Comparison of ENCODE assay signal across 15 cellular contexts in genomic region chr15:85302271-85302670, GRCh38.
DNase-seq lines count a peak whose midpoint lies in the region; ATAC-seq and TF ChIP-seq lines count a peak whose summit lies in the region.
"Had no signal": no experiment of that assay in that cellular context is flagged by ENCODE, and none has a peak within 500 bp of the region (broad histone marks: within the 10 kb centered on the region; RNA-seq: fewer than 3 reads in every experiment).

No MANE protein-coding gene starts in this region.

- H3K4me3 ChIP-seq in HEK293 (ENCODE audit: low read depth, low read length) (no peak overlapping the region), breast epithelium (no peak overlapping the region), spleen (no peak overlapping the region)
- H3K4me3 ChIP-seq: GM23248 had no signal

- no peak for DNase-seq in stimulated activated naive CD8-positive, alpha-beta T cell treated with anti-CD3 and anti-CD28 coated beads, Interleukin-15, Interleukin-2, amounts not matched to agents 100 U/mL and 50 U/mL, for 24 hours
- DNase-seq in stimulated activated naive CD8-positive, alpha-beta T cell treated with anti-CD3 and anti-CD28 coated beads, Interleukin-15, amount 100 ng/mL, for 72 hours = no peak
- DNase-seq in activated B cell treated with CpG ODN at 0.5 μM for 24 hours (no peak), NCI-H69 (lab: John Stamatoyannopoulos, UW) (no peak), breast epithelium (ENCODE audit: low spot score in 2 of 2) (no peak), spleen (no peak)
- no peak for DNase-seq in stimulated activated naive B cell treated with anti-CD40 and anti-IgM and Interleukin-4, amounts not matched to agents 10 μg/mL and 1 μg/mL and 100 μg/mL, for 72 hours
- DNase-seq: BE2C; CD4-positive, alpha-beta memory T cell; DMS79; GM23248; H7; IMR-90 had no signal

- no peak for TF ChIP-seq POLR2A in breast epithelium (IDR thresholded peaks at IDR 0.05)
- no peak for TF ChIP-seq POLR2A in spleen (IDR thresholded peaks at IDR 0.05)

- H3K36me3 ChIP-seq in HEK293 (ENCODE audit: control insufficient read depth in 2 of 2, insufficient read depth in 1 of 2, low read length in 2 of 2) = no peaks in the 10 kb centered on the region
- no peaks in the 10 kb centered on the region for H3K36me3 ChIP-seq in breast epithelium
- H3K36me3 ChIP-seq in spleen = no peaks in the 10 kb centered on the region
- H3K36me3 ChIP-seq: BE2C had no signal

- H3K27ac ChIP-seq in HEK293 (ENCODE audit: extremely low read depth, low read depth, low read length) (no peak overlapping the region), breast epithelium (no peak overlapping the region), spleen (no peak overlapping the region)
- H3K27ac ChIP-seq: C4-2B, GM23248 had no signal

- intact Hi-C loops in activated B cell treated with CpG ODN at 0.5 μM for 24 hours (cut with micrococcal nuclease) = no loop called here
- intact Hi-C loops in breast epithelium (cut with DNase I; ENCODE audit: low total_unique reads) = no loop called here
- intact Hi-C loops in spleen (cut with DNase I; ENCODE audit: low total_unique reads) = no loop called here

- no peaks in the 10 kb centered on the region for H3K36me3 Mint-ChIP-seq in activated B cell treated with CpG ODN at 0.5 μM for 24 hours (ENCODE audit: low read depth)
- no peaks in the 10 kb centered on the region for H3K36me3 Mint-ChIP-seq in stimulated activated naive B cell treated with anti-CD40 and anti-IgM and Interleukin-4, amounts not matched to agents 10 μg/mL and 1 μg/mL and 100 μg/mL, for 72 hours
- H3K36me3 Mint-ChIP-seq: CD4-positive, alpha-beta memory T cell had no signal

- no peak for TF ChIP-seq CTCF in HEK293 (tag by site-specific recombination; IDR thresholded peaks at IDR 0.05)
- no peak for TF ChIP-seq CTCF in activated B cell treated with CpG ODN at 0.5 μM for 24 hours (IDR thresholded peaks at IDR 0.05)
- no peak for TF ChIP-seq CTCF in breast epithelium (IDR thresholded peaks at IDR 0.05)
- no peak for TF ChIP-seq CTCF in spleen (IDR thresholded peaks at IDR 0.05 in 8 of 11, conservative IDR thresholded peaks at IDR 0.05 in 3 of 11)

- no peaks in the 10 kb centered on the region for H3K9me3 Mint-ChIP-seq in stimulated activated naive CD8-positive, alpha-beta T cell treated with anti-CD3 and anti-CD28 coated beads, Interleukin-15, amount 100 ng/mL, for 72 hours
- H3K9me3 Mint-ChIP-seq in activated B cell treated with CpG ODN at 0.5 μM for 24 hours = no peaks in the 10 kb centered on the region
- no peaks in the 10 kb centered on the region for H3K9me3 Mint-ChIP-seq in stimulated activated naive B cell treated with anti-CD40 and anti-IgM and Interleukin-4, amounts not matched to agents 10 μg/mL and 1 μg/mL and 100 μg/mL, for 72 hours
- H3K9me3 Mint-ChIP-seq: CD4-positive, alpha-beta memory T cell had no signal

- no peaks in the 10 kb centered on the region for H3K27me3 Mint-ChIP-seq in stimulated activated naive CD8-positive, alpha-beta T cell treated with anti-CD3 and anti-CD28 coated beads, Interleukin-15, amount 100 ng/mL, for 72 hours
- no peaks in the 10 kb centered on the region for H3K27me3 Mint-ChIP-seq in activated B cell treated with CpG ODN at 0.5 μM for 24 hours
- H3K27me3 Mint-ChIP-seq in stimulated activated naive B cell treated with anti-CD40 and anti-IgM and Interleukin-4, amounts not matched to agents 10 μg/mL and 1 μg/mL and 100 μg/mL, for 72 hours = no peaks in the 10 kb centered on the region
- H3K27me3 Mint-ChIP-seq: CD4-positive, alpha-beta memory T cell had no signal

- CTCF ChIA-PET in HEK293 (lab: Yijun Ruan, JAX) = interaction anchor here (0.7 to 1.1 kb wide), 4 partner anchors 11 to 203 kb away, joined by 3 to 4 read pairs (median 3); no protein-coding TSS in a partner anchor
- CTCF ChIA-PET in activated B cell treated with CpG ODN at 0.5 μM for 24 hours (lab: Charles Lee) = interaction anchor here (1.2 to 1.3 kb wide), 2 partner anchors 10 to 28 kb away, joined by 3 to 5 read pairs; no protein-coding TSS in a partner anchor

- H3K9me3 ChIP-seq in HEK293 (ENCODE audit: control insufficient read depth, insufficient read depth, low read depth, low read length) = no peaks in the 10 kb centered on the region
- H3K9me3 ChIP-seq in breast epithelium = no peaks in the 10 kb centered on the region
- no peaks in the 10 kb centered on the region for H3K9me3 ChIP-seq in spleen
- H3K9me3 ChIP-seq: BE2C had no signal

- peaks cover 26% of the 10 kb centered on the region for H3K4me1 Mint-ChIP-seq in stimulated activated naive CD8-positive, alpha-beta T cell treated with anti-CD3 and anti-CD28 coated beads, Interleukin-15, amount 100 ng/mL, for 72 hours
- H3K4me1 Mint-ChIP-seq in activated B cell treated with CpG ODN at 0.5 μM for 24 hours = peaks cover 35% of the 10 kb centered on the region
- peaks cover 27 to 51% of the 10 kb centered on the region in 2 donors for H3K4me1 Mint-ChIP-seq in stimulated activated naive B cell treated with anti-CD40 and anti-IgM and Interleukin-4, amounts not matched to agents 10 μg/mL and 1 μg/mL and 100 μg/mL, for 72 hours

- no peak overlapping the region for H3K4me3 Mint-ChIP-seq in stimulated activated naive CD8-positive, alpha-beta T cell treated with anti-CD3 and anti-CD28 coated beads, Interleukin-15, amount 100 ng/mL, for 72 hours
- no peak overlapping the region for H3K4me3 Mint-ChIP-seq in activated B cell treated with CpG ODN at 0.5 μM for 24 hours
- H3K4me3 Mint-ChIP-seq in stimulated activated naive B cell treated with anti-CD40 and anti-IgM and Interleukin-4, amounts not matched to agents 10 μg/mL and 1 μg/mL and 100 μg/mL, for 72 hours = no peak overlapping the region
- H3K4me3 Mint-ChIP-seq: CD4-positive, alpha-beta memory T cell had no signal

- WGBS in spleen, 5 donors = 67 to 84% (median 78%) methylated on average over 2 of the region's 2 CpGs

- no peaks in the 10 kb centered on the region for H3K4me1 ChIP-seq in HEK293 (ENCODE audit: control insufficient read depth, insufficient read depth, low read length)
- no peaks in the 10 kb centered on the region for H3K4me1 ChIP-seq in breast epithelium
- peaks cover 0 to under 1% (median 0%) of the 10 kb centered on the region in 6 donors for H3K4me1 ChIP-seq in spleen
- H3K4me1 ChIP-seq: BE2C had no signal

- H3K27me3 ChIP-seq in breast epithelium (no peaks in the 10 kb centered on the region), spleen (replicated peaks in 1 of 7) (no peaks in the 10 kb centered on the region)
- H3K27me3 ChIP-seq: BE2C had no signal

- POLR2A ChIA-PET in HEK293 (lab: Yijun Ruan, JAX) = no interaction called here
- POLR2A ChIA-PET in activated B cell treated with CpG ODN at 0.5 μM for 24 hours (lab: Charles Lee) = interaction anchor here (1.2 to 2.1 kb wide), 3 partner anchors 11 to 112 kb away, joined by 4 to 11 read pairs (median 4); no protein-coding TSS in a partner anchor

- H3K27ac Mint-ChIP-seq in stimulated activated naive CD8-positive, alpha-beta T cell treated with anti-CD3 and anti-CD28 coated beads, Interleukin-15, amount 100 ng/mL, for 72 hours = no peak overlapping the region
- no peak overlapping the region for H3K27ac Mint-ChIP-seq in activated B cell treated with CpG ODN at 0.5 μM for 24 hours
- no peak overlapping the region for H3K27ac Mint-ChIP-seq in stimulated activated naive B cell treated with anti-CD40 and anti-IgM and Interleukin-4, amounts not matched to agents 10 μg/mL and 1 μg/mL and 100 μg/mL, for 72 hours
- H3K27ac Mint-ChIP-seq: CD4-positive, alpha-beta memory T cell had no signal

- ATAC-seq in stimulated activated naive CD8-positive, alpha-beta T cell treated with anti-CD3 and anti-CD28 coated beads, Interleukin-15, Interleukin-2, amounts not matched to agents 100 U/mL and 50 U/mL, for 24 hours = peak; percentile 91
- no peak for ATAC-seq in stimulated activated naive CD8-positive, alpha-beta T cell treated with anti-CD3 and anti-CD28 coated beads, Interleukin-15, amount 100 ng/mL, for 72 hours
- peak; percentile 55 for ATAC-seq in activated B cell treated with CpG ODN at 0.5 μM for 24 hours (ENCODE audit: low read depth)
- ATAC-seq in stimulated activated naive B cell treated with anti-CD40 and anti-IgM and Interleukin-4, amounts not matched to agents 10 μg/mL and 1 μg/mL and 100 μg/mL, for 72 hours (replicated peaks) = peak; percentile 66 to 67

TF ChIP-seq in HEK293, 187 proteins besides CTCF, POLR2A, EP300 and RAD21:
- TF ChIP-seq PRDM1 (tag by site-specific recombination; IDR thresholded peaks at IDR 0.05) (peak; percentile 72), ZNF138 (tag by site-specific recombination; IDR thresholded peaks at IDR 0.05; ENCODE audit: borderline replicate concordance) (no peak)
